ENCODE assay signal across 18 cellular contexts in the genomic region with DNA sequence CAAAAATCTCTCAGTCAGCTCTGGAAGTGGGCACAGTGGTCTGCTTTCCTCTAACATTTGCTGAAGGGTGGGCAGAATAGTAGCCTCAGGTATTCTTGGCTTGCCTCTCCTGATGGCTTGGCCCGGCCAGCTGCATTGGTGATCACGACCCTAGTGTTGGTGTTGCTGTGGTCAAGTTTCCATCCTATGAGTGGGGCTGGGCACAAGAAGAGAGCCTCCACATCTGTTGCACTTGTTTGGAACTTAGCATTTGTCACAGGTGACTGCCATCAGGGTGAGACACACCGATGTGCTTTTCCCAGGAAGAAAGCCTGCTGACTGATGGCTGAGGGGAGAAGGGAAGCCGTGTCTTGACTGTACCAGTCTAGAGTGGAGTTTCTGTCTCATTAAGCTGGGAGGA. TPM values are rescaled to one million over a fixed set of nuclear protein-coding genes. Genes with fewer than 3 reads are reported as not detected.
DNase-seq lines count a peak whose midpoint lies in the region; ATAC-seq and TF ChIP-seq lines count a peak whose summit lies in the region.
"Had no signal": no experiment of that assay in that cellular context is flagged by ENCODE, and none has a peak within 500 bp of the region (broad histone marks: within the 10 kb centered on the region; RNA-seq: fewer than 3 reads in every experiment).

No MANE protein-coding gene starts in this region.

- peaks cover 62% of the 10 kb centered on the region for H3K36me3 ChIP-seq in A673 (ENCODE audit: insufficient read depth, low read length, poor library complexity, severe bottlenecking)
- peaks cover 40% of the 10 kb centered on the region for H3K36me3 ChIP-seq in CD8-positive, alpha-beta T cell (ENCODE audit: insufficient read depth, low read length)

- H3K4me3 Mint-ChIP-seq in CD8-positive, alpha-beta T cell = no peak overlapping the region
- H3K4me3 Mint-ChIP-seq in activated CD8-positive, alpha-beta T cell treated with anti-CD3 and anti-CD28 coated beads for 36 hours = no peak overlapping the region
- H3K4me3 Mint-ChIP-seq: H9 had no signal

- H3K9me3 Mint-ChIP-seq in CD8-positive, alpha-beta T cell = no peaks in the 10 kb centered on the region
- H3K9me3 Mint-ChIP-seq in activated CD8-positive, alpha-beta T cell treated with anti-CD3 and anti-CD28 coated beads for 36 hours = no peaks in the 10 kb centered on the region
- H3K9me3 Mint-ChIP-seq: H9 had no signal

- no peaks in the 10 kb centered on the region for H3K27me3 ChIP-seq in A673 (replicated peaks; ENCODE audit: insufficient read depth, low read depth, low read length, poor library complexity)
- no peaks in the 10 kb centered on the region for H3K27me3 ChIP-seq in CD8-positive, alpha-beta T cell (ENCODE audit: insufficient read depth, low read length)
- H3K27me3 ChIP-seq: foreskin keratinocyte, right atrium auricular region had no signal

- no peak overlapping the region for H3K4me3 ChIP-seq in A673 (ENCODE audit: low read depth, low read length, poor library complexity, severe bottlenecking)
- no peak overlapping the region for H3K4me3 ChIP-seq in CD8-positive, alpha-beta T cell (ENCODE audit: low read depth, low read length)
- H3K4me3 ChIP-seq: right atrium auricular region had no signal

- no peak for ATAC-seq in CD8-positive, alpha-beta T cell
- ATAC-seq in activated CD8-positive, alpha-beta T cell treated with anti-CD3 and anti-CD28 coated beads for 36 hours = no peak
- ATAC-seq in GM18861 (IDR thresholded peaks at IDR 0.05; ENCODE audit: unreplicated experiment) = no peak
- ATAC-seq: foreskin keratinocyte had no signal

- no TSS peak for BruUV-seq in A673 (replicated peaks; lab: Mats Ljungman, UMichigan)

- TF ChIP-seq CTCF in A673 (conservative IDR thresholded peaks at IDR 0.05; ENCODE audit: low read depth, low read length) = no peak
- TF ChIP-seq CTCF in CD8-positive, alpha-beta T cell (IDR thresholded peaks at IDR 0.05) = no peak
- no peak for TF ChIP-seq CTCF in activated CD8-positive, alpha-beta T cell treated with anti-CD3 and anti-CD28 coated beads for 36 hours (IDR thresholded peaks at IDR 0.05)

- peaks cover 22% of the 10 kb centered on the region for H3K4me1 ChIP-seq in A673 (ENCODE audit: insufficient read depth, low read length, poor library complexity, severe bottlenecking)
- peaks cover 20% of the 10 kb centered on the region for H3K4me1 ChIP-seq in CD8-positive, alpha-beta T cell (ENCODE audit: insufficient read depth, low read length)

- POLR2A ChIA-PET in A673 (lab: Charles Lee; ENCODE audit: low non-redundant PET) = no interaction called here
- POLR2A ChIA-PET in CD8-positive, alpha-beta T cell (lab: Charles Lee) = no interaction called here
- POLR2A ChIA-PET in activated CD8-positive, alpha-beta T cell treated with anti-CD3 and anti-CD28 coated beads for 36 hours (lab: Charles Lee) = no interaction called here

- CTCF ChIA-PET in A673 (lab: Charles Lee) = interaction anchor here (0.6 kb wide), 1 partner anchor 214 kb away, joined by 3 read pairs; no protein-coding TSS in a partner anchor
- CTCF ChIA-PET in CD8-positive, alpha-beta T cell (lab: Charles Lee) = interaction anchor here (1.1 kb wide), 1 partner anchor 606 kb away, joined by 3 read pairs; no protein-coding TSS in a partner anchor
- CTCF ChIA-PET in activated CD8-positive, alpha-beta T cell treated with anti-CD3 and anti-CD28 coated beads for 36 hours (lab: Charles Lee) = interaction anchor here (0.9 to 2.8 kb wide), 4 partner anchors 10 to 34 kb away, joined by 3 to 12 read pairs (median 4); no protein-coding TSS in a partner anchor

- peak overlapping the region; percentile 10 for H3K27ac ChIP-seq in A673 (ENCODE audit: low read depth, low read length, poor library complexity, severe bottlenecking)
- no peak overlapping the region for H3K27ac ChIP-seq in CD8-positive, alpha-beta T cell (ENCODE audit: low read depth, low read length)
- H3K27ac ChIP-seq: foreskin keratinocyte, right atrium auricular region had no signal

- H3K9me3 ChIP-seq in A673 (ENCODE audit: low read depth, low read length, poor library complexity, severe bottlenecking) = no peaks in the 10 kb centered on the region
- H3K9me3 ChIP-seq in CD8-positive, alpha-beta T cell (ENCODE audit: low read length) = no peaks in the 10 kb centered on the region
- H3K9me3 ChIP-seq: right atrium auricular region had no signal

- peak overlapping the region; percentile 46 for H3K27ac Mint-ChIP-seq in CD8-positive, alpha-beta T cell
- H3K27ac Mint-ChIP-seq in activated CD8-positive, alpha-beta T cell treated with anti-CD3 and anti-CD28 coated beads for 36 hours = peak overlapping the region; percentile 79

- no peaks in the 10 kb centered on the region for H3K27me3 Mint-ChIP-seq in CD8-positive, alpha-beta T cell (ENCODE audit: low read depth)
- no peaks in the 10 kb centered on the region for H3K27me3 Mint-ChIP-seq in activated CD8-positive, alpha-beta T cell treated with anti-CD3 and anti-CD28 coated beads for 36 hours

- no peak for DNase-seq in A673 (ENCODE audit: low spot score)
- DNase-seq in CD8-positive, alpha-beta T cell = no peak
- no peak for DNase-seq in activated CD8-positive, alpha-beta T cell treated with anti-CD3 and anti-CD28 coated beads for 36 hours
- DNase-seq in myocyte (ENCODE audit: low read depth) = peak; percentile 70
- DNase-seq in effector CD4-positive, alpha-beta T cell = no peak
- DNase-seq in middle frontal gyrus (ENCODE audit: extremely low spot score, low spot score) = no peak
- DNase-seq in UCSD-AML1 (lab: John Stamatoyannopoulos, UW; ENCODE audit: unreplicated experiment) = no peak
- DNase-seq: dermis blood vessel endothelial cell, foreskin keratinocyte, H9, hippocampal formation, KBM-7, NCI-H1048, NCI-H2081, NCI-H510A, nucleus accumbens had no signal

- H3K36me3 Mint-ChIP-seq in CD8-positive, alpha-beta T cell = peaks cover 80% of the 10 kb centered on the region
- peaks cover 38% of the 10 kb centered on the region for H3K36me3 Mint-ChIP-seq in activated CD8-positive, alpha-beta T cell treated with anti-CD3 and anti-CD28 coated beads for 36 hours (ENCODE audit: low read depth)

- intact Hi-C loops in A673 (cut with micrococcal nuclease; ENCODE audit: unreplicated experiment) = no loop called here
- intact Hi-C loops in CD8-positive, alpha-beta T cell (cut with DNase I, micrococcal nuclease) = loop anchor here in 1 of 2 experiments (5.0 kb wide), 1 partner anchor 415 kb away; a partner anchor contains a TSS
- intact Hi-C loops in activated CD8-positive, alpha-beta T cell treated with anti-CD3 and anti-CD28 coated beads for 36 hours (cut with micrococcal nuclease) = no loop called here

- peaks cover 32% of the 10 kb centered on the region for H3K4me1 Mint-ChIP-seq in CD8-positive, alpha-beta T cell (ENCODE audit: low read depth)
- peaks cover 31% of the 10 kb centered on the region for H3K4me1 Mint-ChIP-seq in activated CD8-positive, alpha-beta T cell treated with anti-CD3 and anti-CD28 coated beads for 36 hours (ENCODE audit: low read depth)

RNA-seq across cellular contexts. Expression of a gene that starts 33.1 kb away (rescaled TPM):
- 4.6 and 4.7 TPM in 2 replicates for total RNA-seq in A673 (2021)
- total RNA-seq in CD8-positive, alpha-beta T cell = under 1 TPM; 0.16 to 0.44 TPM
- 1 to 10 TPM; 2.1 to 2.4 TPM for total RNA-seq in activated CD8-positive, alpha-beta T cell treated with anti-CD3 and anti-CD28 coated beads for 36 hours
- total RNA-seq in myocyte = 1.5 and 2.6 TPM in 2 replicates
- polyA plus RNA-seq in myocyte (2012) = 1.9 TPM
